8 cellular contexts compared by ENCODE assay signal in the genomic region with DNA sequence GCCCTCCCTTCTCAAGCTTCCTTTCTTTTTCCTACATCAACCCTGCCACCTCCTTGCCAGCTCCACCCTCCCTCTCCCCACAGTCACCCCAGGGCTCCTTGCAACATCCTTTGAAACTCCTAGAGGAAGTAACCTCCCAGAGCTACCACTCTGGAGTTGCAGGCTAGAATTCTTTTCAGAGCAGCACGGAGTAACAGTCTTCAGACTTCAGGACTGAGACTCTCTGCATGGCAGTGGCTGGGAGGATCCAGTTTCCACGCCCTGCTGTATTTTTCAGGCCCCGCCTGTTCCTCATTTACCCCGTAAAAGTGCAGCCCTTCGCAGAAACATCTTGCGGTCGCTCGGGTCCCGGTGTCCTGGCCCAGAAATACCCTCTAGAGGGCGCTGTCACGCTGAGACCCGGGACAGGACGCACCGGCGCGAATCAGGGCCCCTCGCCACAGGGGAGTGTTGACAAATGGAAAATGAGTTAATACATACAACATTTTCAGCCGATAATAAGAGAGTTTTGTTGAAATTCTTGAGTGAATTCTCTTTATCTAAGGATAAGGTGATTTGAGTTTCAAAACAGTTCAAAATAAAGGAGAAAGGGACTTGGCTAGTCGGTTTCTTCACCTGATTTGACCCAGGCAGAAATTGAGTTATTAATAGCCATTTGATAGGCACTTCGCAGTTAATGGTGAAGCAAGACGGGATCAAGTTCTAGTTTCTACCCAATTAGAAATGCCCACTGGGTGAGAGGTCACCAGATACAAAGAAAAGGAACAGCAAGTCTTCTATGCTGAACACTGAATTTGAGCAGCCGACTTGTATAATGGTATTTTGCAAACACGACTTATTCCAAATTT. TPM values are rescaled to one million over a fixed set of nuclear protein-coding genes. Genes with fewer than 3 reads are reported as not detected.
DNase-seq lines count a peak whose midpoint lies in the region; ATAC-seq and TF ChIP-seq lines count a peak whose summit lies in the region.

No MANE protein-coding gene starts in this region.

- peaks cover 10 to 12% of the 10 kb centered on the region in 2 donors for H3K27me3 Mint-ChIP-seq in natural killer cell treated with Interleukin-12 subunit alpha and Interleukin-12 subunit beta and Interleukin-15 and Interleukin-18, amount 100 ng/mL, for 72 hours
- H3K27me3 Mint-ChIP-seq in stimulated activated naive B cell treated with anti-CD40 and anti-IgM and Interleukin-4, amounts not matched to agents 10 μg/mL and 1 μg/mL and 100 μg/mL, for 72 hours = peaks cover 27 to 33% of the 10 kb centered on the region in 2 donors

- peak; percentile 61 for ATAC-seq in GM19397 (IDR thresholded peaks at IDR 0.05; ENCODE audit: unreplicated experiment)
- peak; percentile 88 to 93 for ATAC-seq in natural killer cell treated with Interleukin-12 subunit alpha and Interleukin-12 subunit beta and Interleukin-15 and Interleukin-18, amount 100 ng/mL, for 72 hours
- ATAC-seq in stimulated activated naive B cell treated with anti-CD40 and anti-IgM and Interleukin-4, amounts not matched to agents 10 μg/mL and 1 μg/mL and 100 μg/mL, for 72 hours (replicated peaks) = peak; percentile 92 to 94

- TF ChIP-seq CTCF in Peyer's patch (IDR thresholded peaks at IDR 0.05) = peak; percentile 57 to 84 (median 71)
- TF ChIP-seq CTCF in esophagus squamous epithelium (IDR thresholded peaks at IDR 0.05) = peak; percentile 62 to 87 (median 84)

- TF ChIP-seq POLR2A in Peyer's patch (IDR thresholded peaks at IDR 0.05) = no peak
- TF ChIP-seq POLR2A in esophagus squamous epithelium (IDR thresholded peaks at IDR 0.05) = no peak

- H3K4me3 ChIP-seq in Peyer's patch (peak overlapping the region in 2 of 4 donors; percentile 4 to 34), esophagus squamous epithelium (peak overlapping the region in 2 of 4 donors; percentile 19 to 51)

- peaks cover 8 to 13% of the 10 kb centered on the region in 2 donors for H3K4me1 Mint-ChIP-seq in natural killer cell treated with Interleukin-12 subunit alpha and Interleukin-12 subunit beta and Interleukin-15 and Interleukin-18, amount 100 ng/mL, for 72 hours (ENCODE audit: low read depth in 2 of 2)
- peaks cover 10 to 11% of the 10 kb centered on the region in 2 donors for H3K4me1 Mint-ChIP-seq in stimulated activated naive B cell treated with anti-CD40 and anti-IgM and Interleukin-4, amounts not matched to agents 10 μg/mL and 1 μg/mL and 100 μg/mL, for 72 hours

- peaks cover 0 to 11% (median 5%) of the 10 kb centered on the region in 4 donors for H3K4me1 ChIP-seq in Peyer's patch
- peaks cover 0 to 20% (median 15%) of the 10 kb centered on the region in 3 donors for H3K4me1 ChIP-seq in esophagus squamous epithelium

- H3K27me3 ChIP-seq in Peyer's patch (no peaks in the 10 kb centered on the region), esophagus squamous epithelium (peaks cover 0 to 30% (median 0%) of the 10 kb centered on the region in 4 donors)

- DNase-seq in C1 segment of cervical spinal cord (lab: John Stamatoyannopoulos, UW) (peak in 12 of 14 donors; percentile 21 to 76 (median 56)), HK-2 (ENCODE audit: unreplicated experiment) (peak; percentile 82), Peyer's patch (peak; percentile 75 to 93 (median 79)), esophagus squamous epithelium (lab: John Stamatoyannopoulos, UW) (peak; percentile 30)
- DNase-seq in activated T-cell treated with anti-CD3 and anti-CD28 coated beads, Interleukin-2, amount 50 U/mL, for 48 hours = peak; percentile 92
- DNase-seq in natural killer cell treated with Interleukin-12 subunit alpha and Interleukin-12 subunit beta and Interleukin-15 and Interleukin-18, amount 100 ng/mL, for 72 hours (ENCODE audit: low spot score) = peak; percentile 74
- DNase-seq in stimulated activated naive B cell treated with anti-CD40 and anti-IgM and Interleukin-4, amounts not matched to agents 10 μg/mL and 1 μg/mL and 100 μg/mL, for 72 hours = peak; percentile 57

- H3K9me3 Mint-ChIP-seq in natural killer cell treated with Interleukin-12 subunit alpha and Interleukin-12 subunit beta and Interleukin-15 and Interleukin-18, amount 100 ng/mL, for 72 hours = no peaks in the 10 kb centered on the region
- no peaks in the 10 kb centered on the region for H3K9me3 Mint-ChIP-seq in stimulated activated naive B cell treated with anti-CD40 and anti-IgM and Interleukin-4, amounts not matched to agents 10 μg/mL and 1 μg/mL and 100 μg/mL, for 72 hours

- WGBS in esophagus squamous epithelium, 2 donors = 13 to 17% methylated on average over 15 of the region's 23 CpGs

- no peaks in the 10 kb centered on the region for H3K36me3 Mint-ChIP-seq in natural killer cell treated with Interleukin-12 subunit alpha and Interleukin-12 subunit beta and Interleukin-15 and Interleukin-18, amount 100 ng/mL, for 72 hours
- no peaks in the 10 kb centered on the region for H3K36me3 Mint-ChIP-seq in stimulated activated naive B cell treated with anti-CD40 and anti-IgM and Interleukin-4, amounts not matched to agents 10 μg/mL and 1 μg/mL and 100 μg/mL, for 72 hours

- H3K9me3 ChIP-seq in Peyer's patch (no peaks in the 10 kb centered on the region), esophagus squamous epithelium (no peaks in the 10 kb centered on the region)

- no peak overlapping the region for H3K27ac ChIP-seq in Peyer's patch
- H3K27ac ChIP-seq in esophagus squamous epithelium = peak overlapping the region in 3 of 4 donors; percentile 15 to 63 (median 38)

- intact Hi-C loops in esophagus squamous epithelium (cut with DNase I) = no loop called here

- peak overlapping the region; percentile 54 for H3K4me3 Mint-ChIP-seq in natural killer cell treated with Interleukin-12 subunit alpha and Interleukin-12 subunit beta and Interleukin-15 and Interleukin-18, amount 100 ng/mL, for 72 hours
- H3K4me3 Mint-ChIP-seq in stimulated activated naive B cell treated with anti-CD40 and anti-IgM and Interleukin-4, amounts not matched to agents 10 μg/mL and 1 μg/mL and 100 μg/mL, for 72 hours = peak overlapping the region; percentile 64 to 77

- no peaks in the 10 kb centered on the region for H3K36me3 ChIP-seq in Peyer's patch
- H3K36me3 ChIP-seq in esophagus squamous epithelium = no peaks in the 10 kb centered on the region

- H3K27ac Mint-ChIP-seq in natural killer cell treated with Interleukin-12 subunit alpha and Interleukin-12 subunit beta and Interleukin-15 and Interleukin-18, amount 100 ng/mL, for 72 hours = peak overlapping the region in 1 of 2 donors; percentile 50
- peak overlapping the region; percentile 16 for H3K27ac Mint-ChIP-seq in stimulated activated naive B cell treated with anti-CD40 and anti-IgM and Interleukin-4, amounts not matched to agents 10 μg/mL and 1 μg/mL and 100 μg/mL, for 72 hours

RNA-seq across cellular contexts. Expression of a gene that starts 18.5 kb away (rescaled TPM):
- total RNA-seq in Peyer's patch = not detected
- total RNA-seq in esophagus squamous epithelium = not detected
- total RNA-seq in natural killer cell treated with Interleukin-12 subunit alpha and Interleukin-12 subunit beta and Interleukin-15 and Interleukin-18, amount 100 ng/mL, for 72 hours = not detected

RNA-seq across cellular contexts. Expression of a gene that starts 58.0 kb away (rescaled TPM):
- total RNA-seq in Peyer's patch (10 to 100 TPM; 28.7 to 69.3 (median 44.0) TPM), esophagus squamous epithelium (10 to 100 TPM; 16.9 to 80.9 (median 39.7) TPM)
- 100 to 1,000 TPM in 1 of 2 donors, 10 to 100 TPM in 1; 63.0 to 112 TPM for total RNA-seq in natural killer cell treated with Interleukin-12 subunit alpha and Interleukin-12 subunit beta and Interleukin-15 and Interleukin-18, amount 100 ng/mL, for 72 hours

Comparison
In these comparisons a context has a peak if more than half of its experiments do, and no peak if none do; other contexts are left out.
1. DNase-seq: peak in every context shown above with its lines; median percentile 92 in activated T-cell treated with anti-CD3 and anti-CD28 coated beads, Interleukin-2, amount 50 U/mL, for 48 hours; 82 in HK-2; 79 in Peyer's patch; 74 in natural killer cell treated with Interleukin-12 subunit alpha and Interleukin-12 subunit beta and Interleukin-15 and Interleukin-18, amount 100 ng/mL, for 72 hours; 57 in stimulated activated naive B cell treated with anti-CD40 and anti-IgM and Interleukin-4, amounts not matched to agents 10 μg/mL and 1 μg/mL and 100 μg/mL, for 72 hours; 56 in C1 segment of cervical spinal cord; 30 in esophagus squamous epithelium.
2. H3K27ac ChIP-seq: peak in esophagus squamous epithelium (3 of 4); none in Peyer's patch (0 of 4).
3. Peak in every context shown above with its lines, with median percentiles within 50 percentile points of each other: ATAC-seq.